In the genomic region with DNA sequence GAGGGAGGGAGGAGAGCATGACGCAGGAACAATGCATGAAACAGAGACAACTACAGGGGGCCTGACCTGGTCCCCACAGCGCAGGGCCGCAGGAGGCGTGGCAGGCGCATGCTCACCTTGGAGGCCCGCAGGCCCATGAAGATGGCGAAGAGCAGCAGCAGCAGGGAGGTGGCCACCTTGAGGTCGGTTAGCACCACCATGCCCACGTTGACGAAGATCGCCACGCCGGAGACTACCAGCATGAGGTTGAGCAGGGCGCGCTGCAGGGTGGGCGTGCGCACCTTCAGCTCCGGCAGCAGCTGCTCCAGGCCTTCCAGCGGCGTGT, we compare ENCODE assay signal across 1 cellular context.
TF ChIP-seq lines count a peak whose summit lies in the region.

No MANE protein-coding gene starts in this region.

TF ChIP-seq in GM23338, 12 proteins besides CTCF, POLR2A, EP300 and RAD21 (continued from another document):
- TF ChIP-seq, protein P1, sequence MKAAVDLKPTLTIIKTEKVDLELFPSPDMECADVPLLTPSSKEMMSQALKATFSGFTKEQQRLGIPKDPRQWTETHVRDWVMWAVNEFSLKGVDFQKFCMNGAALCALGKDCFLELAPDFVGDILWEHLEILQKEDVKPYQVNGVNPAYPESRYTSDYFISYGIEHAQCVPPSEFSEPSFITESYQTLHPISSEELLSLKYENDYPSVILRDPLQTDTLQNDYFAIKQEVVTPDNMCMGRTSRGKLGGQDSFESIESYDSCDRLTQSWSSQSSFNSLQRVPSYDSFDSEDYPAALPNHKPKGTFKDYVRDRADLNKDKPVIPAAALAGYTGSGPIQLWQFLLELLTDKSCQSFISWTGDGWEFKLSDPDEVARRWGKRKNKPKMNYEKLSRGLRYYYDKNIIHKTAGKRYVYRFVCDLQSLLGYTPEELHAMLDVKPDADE (IDR thresholded peaks at IDR 0.05), result no peak
